In genomic region chr20:50242863-50243609, GRCh38 we compare ENCODE assay signal across 1 cellular context.
TF ChIP-seq lines count a peak whose summit lies in the region.

No MANE protein-coding gene starts in this region.

TF ChIP-seq in HepG2, 621 proteins besides CTCF, POLR2A, EP300 and RAD21 (continued from another document):
- no peak for TF ChIP-seq FOXO4 (CRISPR knock-in tag; conservative IDR thresholded peaks at IDR 0.05)
- peak; percentile 74; the same call in 1 of the 2 replicates for TF ChIP-seq GZF1 (CRISPR knock-in tag; IDR thresholded peaks at IDR 0.05)
- peak; percentile 97 for TF ChIP-seq TBX2 (CRISPR knock-in tag; IDR thresholded peaks at IDR 0.05; ENCODE audit: borderline replicate concordance)
- TF ChIP-seq ZNF576 (CRISPR knock-in tag; IDR thresholded peaks at IDR 0.05) = peak; percentile 70; the same call in 1 of the 2 replicates
- no peak for TF ChIP-seq HMGA1 (CRISPR knock-in tag; conservative IDR thresholded peaks at IDR 0.05)
- TF ChIP-seq MTF2 (CRISPR knock-in tag; IDR thresholded peaks at IDR 0.05; ENCODE audit: borderline replicate concordance) = no peak
- peak; percentile 70; the same call in 1 of the 2 replicates for TF ChIP-seq TFAP4 (IDR thresholded peaks at IDR 0.05; ENCODE audit: borderline replicate concordance, low read depth)
- TF ChIP-seq ZFP82 (CRISPR knock-in tag; IDR thresholded peaks at IDR 0.05; ENCODE audit: borderline replicate concordance) = peak; percentile 82; the same call in 1 of the 2 replicates
- TF ChIP-seq NFYC (CRISPR knock-in tag; IDR thresholded peaks at IDR 0.05) = no peak
- peak; percentile 80 for TF ChIP-seq THAP11 (CRISPR knock-in tag; IDR thresholded peaks at IDR 0.05)
- peak; percentile 96 for TF ChIP-seq ISL2 (CRISPR knock-in tag; IDR thresholded peaks at IDR 0.05)
- peak; percentile 72 for TF ChIP-seq ZNF598 (CRISPR knock-in tag; IDR thresholded peaks at IDR 0.05; ENCODE audit: borderline replicate concordance)
- peak; percentile 95 for TF ChIP-seq MIER3 (CRISPR knock-in tag; IDR thresholded peaks at IDR 0.05; ENCODE audit: borderline replicate concordance)
- no peak for TF ChIP-seq RARG (CRISPR knock-in tag; IDR thresholded peaks at IDR 0.05; ENCODE audit: low read depth)
- TF ChIP-seq ZNF34 (CRISPR knock-in tag; IDR thresholded peaks at IDR 0.05; ENCODE audit: borderline replicate concordance) = no peak
- TF ChIP-seq HCFC1 (IDR thresholded peaks at IDR 0.05; ENCODE audit: low read depth, low read length) = no peak
- 0 out of 2 replicates have a peak, but pooled peaks have one; percentile 32 for TF ChIP-seq PHF20 (CRISPR knock-in tag; IDR thresholded peaks at IDR 0.05)
- TF ChIP-seq SIX4 (CRISPR knock-in tag; IDR thresholded peaks at IDR 0.05) = no peak; the same call in 1 of the 2 replicates
- TF ChIP-seq RFX5 (IDR thresholded peaks at IDR 0.05; ENCODE audit: low read depth, low read length) = 0 out of 2 replicates have a peak, but pooled peaks have one; percentile 42
- no peak for TF ChIP-seq PCBP2 (optimal IDR thresholded peaks at IDR 0.05; ENCODE audit: low read depth, low read length, poor library complexity, severe bottlenecking)
